18 cellular contexts compared by ENCODE assay signal in genomic region chr1:109782927-109783326, GRCh38. TPM values are rescaled to one million over a fixed set of nuclear protein-coding genes. Genes with fewer than 3 reads are reported as not detected.
DNase-seq lines count a peak whose midpoint lies in the region; ATAC-seq, FAIRE-seq and TF ChIP-seq lines count a peak whose summit lies in the region.
"Had no signal": no experiment of that assay in that cellular context is flagged by ENCODE, and none has a peak within 500 bp of the region (broad histone marks: within the 10 kb centered on the region; RNA-seq: fewer than 3 reads in every experiment).

No MANE protein-coding gene starts in this region.

- H3K36me3 ChIP-seq in right atrium auricular region, result no peaks in the 10 kb centered on the region
- H3K36me3 ChIP-seq in esophagus muscularis mucosa, result no peaks in the 10 kb centered on the region
- H3K36me3 ChIP-seq in uterus, result no peaks in the 10 kb centered on the region

- no peak for TF ChIP-seq CTCF in right atrium auricular region (IDR thresholded peaks at IDR 0.05)
- TF ChIP-seq CTCF in esophagus muscularis mucosa (IDR thresholded peaks at IDR 0.05), result no peak
- no peak for TF ChIP-seq CTCF in uterus (IDR thresholded peaks at IDR 0.05)

- intact Hi-C loops in Right ventricle myocardium superior (cut with DNase I), result no loop called here
- intact Hi-C loops in esophagus muscularis mucosa (cut with DNase I), result no loop called here
- intact Hi-C loops in posterior vena cava (cut with DNase I), result no loop called here
- intact Hi-C loops in uterus (cut with DNase I; ENCODE audit: low total_unique reads), result no loop called here

- FAIRE-seq in H54 (lab: Jason Lieb, UNC), result no peak
- FAIRE-seq: A204.1, colon, GM12892 had no signal

- no peak for TF ChIP-seq EP300 in esophagus muscularis mucosa (IDR thresholded peaks at IDR 0.05)

- H3K9me3 ChIP-seq in right atrium auricular region (no peaks in the 10 kb centered on the region), esophagus muscularis mucosa (peaks cover 0 to 6% (median 0%) of the 10 kb centered on the region in 4 donors), uterus (no peaks in the 10 kb centered on the region)

- DNase-seq in Right ventricle myocardium superior (peak; percentile 17), right atrium auricular region (ENCODE audit: low spot score) (no peak), esophagus muscularis mucosa (ENCODE audit: extremely low spot score) (no peak), posterior vena cava (ENCODE audit: low spot score) (peak; percentile 19), uterus (no peak), activated gamma-delta T cell treated with Interleukin-2 at 50 U/mL for 16 hours (no peak), H54 (ENCODE audit: insufficient read length, low spot score) (no peak)
- DNase-seq: activated CD4-positive, alpha-beta T cell treated with anti-CD3 and anti-CD28 coated beads, Interleukin-2, amount 10 ng/mL, durations not matched to agents 24 days and 14 days; activated T-cell treated with anti-CD3 and anti-CD28 coated beads, Interleukin-2, amount 50 U/mL, for 4 hours; hippocampal formation; NCI-H1694 treated with DMSO at 0.1 percent for 48 hours; T-helper 2 cell had no signal

- H3K4me1 ChIP-seq in right atrium auricular region (peaks cover 0 to 36% of the 10 kb centered on the region in 2 donors), esophagus muscularis mucosa (peaks cover 19 to 52% (median 45%) of the 10 kb centered on the region in 4 donors), uterus (no peaks in the 10 kb centered on the region)

- WGBS in esophagus muscularis mucosa, result 81% methylated on average over 2 of the region's 4 CpGs

- H3K27me3 ChIP-seq in right atrium auricular region (no peaks in the 10 kb centered on the region), esophagus muscularis mucosa (no peaks in the 10 kb centered on the region), uterus (no peaks in the 10 kb centered on the region)

- H3K4me3 ChIP-seq in right atrium auricular region (no peak overlapping the region), esophagus muscularis mucosa (no peak overlapping the region), uterus (no peak overlapping the region)

- TF ChIP-seq POLR2A in esophagus muscularis mucosa (IDR thresholded peaks at IDR 0.05; ENCODE audit: low read depth), result no peak
- TF ChIP-seq POLR2A in uterus (IDR thresholded peaks at IDR 0.05), result no peak
- no peak for TF ChIP-seq POLR2A in H54 (IDR thresholded peaks at IDR 0.05; ENCODE audit: low read depth, low read length)
- no peak for TF ChIP-seq POLR2A in GM18505 (IDR thresholded peaks at IDR 0.05; ENCODE audit: borderline replicate concordance, extremely low read depth, insufficient read depth, insufficient read length)

- no peak for ATAC-seq in Right ventricle myocardium superior (ENCODE audit: poor library complexity)
- ATAC-seq in GM18505 (IDR thresholded peaks at IDR 0.05; ENCODE audit: unreplicated experiment), result no peak
- ATAC-seq: activated T-cell treated with anti-CD3 and anti-CD28 coated beads, Interleukin-2, amount 50 U/mL, for 4 hours had no signal

- no peak overlapping the region for H3K27ac ChIP-seq in right atrium auricular region
- H3K27ac ChIP-seq in esophagus muscularis mucosa (replicated peaks in 1 of 4), result peak overlapping the region; percentile 47 to 55 (median 50)
- peak overlapping the region; percentile 30 to 33 for H3K27ac ChIP-seq in uterus

RNA-seq across cellular contexts. Expression of gene EPS8L3, which starts 19.2 kb away (rescaled TPM):
- total RNA-seq in Right ventricle myocardium superior (not detected), right atrium auricular region (under 1 TPM in 1 of 2 donors, not detected in 1; 0.19 TPM), esophagus muscularis mucosa (under 1 TPM in 1 of 4 donors, not detected in 3; 0.52 TPM), posterior vena cava (not detected), uterus (under 1 TPM in 2 of 4 donors, not detected in 2; 0.26 to 0.29 TPM)
- total RNA-seq: activated CD4-positive, alpha-beta T cell treated with anti-CD3 and anti-CD28 coated beads, Interleukin-2, amount 10 ng/mL, durations not matched to agents 24 days and 14 days; activated T-cell treated with anti-CD3 and anti-CD28 coated beads, Interleukin-2, amount 50 U/mL, for 4 hours; esophagus mucosa; lower leg skin had no signal

RNA-seq across cellular contexts. Expression of gene GSTM3, which starts 42.1 kb away (rescaled TPM):
- total RNA-seq in Right ventricle myocardium superior (112 TPM), right atrium auricular region (100 to 1,000 TPM; 121 to 197 TPM), esophagus muscularis mucosa (100 to 1,000 TPM in 1 of 4 donors, 10 to 100 TPM in 3; 64.6 to 111 (median 76.9) TPM), posterior vena cava (10 to 100 TPM; 35.1 to 52.2 TPM), uterus (100 to 1,000 TPM in 1 of 4 donors, 10 to 100 TPM in 3; 39.1 to 104 (median 61.0) TPM)

Comparison
In these comparisons a context has a peak if more than half of its experiments do, and no peak if none do; other contexts are left out.
1. DNase-seq: peak in Right ventricle myocardium superior (single experiment) and posterior vena cava (single experiment); none in right atrium auricular region (single experiment), esophagus muscularis mucosa (single experiment), uterus (0 of 2), activated gamma-delta T cell treated with Interleukin-2 at 50 U/mL for 16 hours (single experiment) and H54 (single experiment).
2. H3K27ac ChIP-seq: peak in esophagus muscularis mucosa (4 of 4) and uterus (2 of 2); none in right atrium auricular region (0 of 2).